ENCODE assay signal across 1 cellular context in the genomic region with DNA sequence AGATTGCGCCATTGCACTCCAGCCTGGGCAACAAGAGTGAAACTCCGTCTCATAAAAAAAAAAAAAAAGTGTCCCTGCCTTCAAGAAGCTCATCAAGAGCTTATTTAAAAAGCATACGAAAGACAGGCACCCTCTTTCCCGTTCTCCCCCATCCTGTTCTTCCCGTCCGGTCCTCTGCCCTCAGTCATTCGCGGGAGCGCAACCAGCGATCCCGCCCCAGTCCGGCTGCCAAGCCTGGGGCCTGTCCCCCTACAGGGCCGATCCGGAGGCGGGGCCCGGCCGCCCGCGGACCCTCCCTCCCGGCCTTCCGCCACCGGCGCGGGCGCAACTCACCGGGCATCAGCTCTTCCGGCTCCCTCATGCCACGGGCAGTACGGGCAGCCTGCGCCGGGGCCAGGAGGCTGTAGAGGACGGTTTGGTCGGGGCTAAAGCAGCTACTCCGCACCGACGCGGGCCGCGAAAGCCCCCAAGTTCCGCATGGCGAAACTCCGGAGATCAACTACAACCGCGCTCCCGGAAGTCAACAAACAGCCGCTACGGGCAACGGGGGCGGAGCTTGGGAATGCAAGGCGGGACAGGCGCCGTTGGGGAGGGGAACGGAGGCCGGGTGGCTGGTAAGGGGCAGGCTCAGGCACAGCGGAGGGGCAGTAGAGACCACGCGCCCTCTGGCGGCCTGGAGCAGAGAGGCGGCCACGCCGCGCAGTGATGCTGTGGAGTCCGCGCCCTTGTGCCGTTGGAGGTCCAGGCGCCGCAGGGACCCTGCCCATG.
TF ChIP-seq lines count a peak whose summit lies in the region.

A gene with protein sequence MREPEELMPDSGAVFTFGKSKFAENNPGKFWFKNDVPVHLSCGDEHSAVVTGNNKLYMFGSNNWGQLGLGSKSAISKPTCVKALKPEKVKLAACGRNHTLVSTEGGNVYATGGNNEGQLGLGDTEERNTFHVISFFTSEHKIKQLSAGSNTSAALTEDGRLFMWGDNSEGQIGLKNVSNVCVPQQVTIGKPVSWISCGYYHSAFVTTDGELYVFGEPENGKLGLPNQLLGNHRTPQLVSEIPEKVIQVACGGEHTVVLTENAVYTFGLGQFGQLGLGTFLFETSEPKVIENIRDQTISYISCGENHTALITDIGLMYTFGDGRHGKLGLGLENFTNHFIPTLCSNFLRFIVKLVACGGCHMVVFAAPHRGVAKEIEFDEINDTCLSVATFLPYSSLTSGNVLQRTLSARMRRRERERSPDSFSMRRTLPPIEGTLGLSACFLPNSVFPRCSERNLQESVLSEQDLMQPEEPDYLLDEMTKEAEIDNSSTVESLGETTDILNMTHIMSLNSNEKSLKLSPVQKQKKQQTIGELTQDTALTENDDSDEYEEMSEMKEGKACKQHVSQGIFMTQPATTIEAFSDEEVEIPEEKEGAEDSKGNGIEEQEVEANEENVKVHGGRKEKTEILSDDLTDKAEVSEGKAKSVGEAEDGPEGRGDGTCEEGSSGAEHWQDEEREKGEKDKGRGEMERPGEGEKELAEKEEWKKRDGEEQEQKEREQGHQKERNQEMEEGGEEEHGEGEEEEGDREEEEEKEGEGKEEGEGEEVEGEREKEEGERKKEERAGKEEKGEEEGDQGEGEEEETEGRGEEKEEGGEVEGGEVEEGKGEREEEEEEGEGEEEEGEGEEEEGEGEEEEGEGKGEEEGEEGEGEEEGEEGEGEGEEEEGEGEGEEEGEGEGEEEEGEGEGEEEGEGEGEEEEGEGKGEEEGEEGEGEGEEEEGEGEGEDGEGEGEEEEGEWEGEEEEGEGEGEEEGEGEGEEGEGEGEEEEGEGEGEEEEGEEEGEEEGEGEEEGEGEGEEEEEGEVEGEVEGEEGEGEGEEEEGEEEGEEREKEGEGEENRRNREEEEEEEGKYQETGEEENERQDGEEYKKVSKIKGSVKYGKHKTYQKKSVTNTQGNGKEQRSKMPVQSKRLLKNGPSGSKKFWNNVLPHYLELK (minus strand): TSS at position 503 of the 768 bp plus-strand sequence. CDS start 142 bp downstream, at position 361.

TF ChIP-seq in HepG2, 621 proteins besides CTCF, POLR2A, EP300 and RAD21 (continued from another document and continues in another):
- TF ChIP-seq, protein P1, sequence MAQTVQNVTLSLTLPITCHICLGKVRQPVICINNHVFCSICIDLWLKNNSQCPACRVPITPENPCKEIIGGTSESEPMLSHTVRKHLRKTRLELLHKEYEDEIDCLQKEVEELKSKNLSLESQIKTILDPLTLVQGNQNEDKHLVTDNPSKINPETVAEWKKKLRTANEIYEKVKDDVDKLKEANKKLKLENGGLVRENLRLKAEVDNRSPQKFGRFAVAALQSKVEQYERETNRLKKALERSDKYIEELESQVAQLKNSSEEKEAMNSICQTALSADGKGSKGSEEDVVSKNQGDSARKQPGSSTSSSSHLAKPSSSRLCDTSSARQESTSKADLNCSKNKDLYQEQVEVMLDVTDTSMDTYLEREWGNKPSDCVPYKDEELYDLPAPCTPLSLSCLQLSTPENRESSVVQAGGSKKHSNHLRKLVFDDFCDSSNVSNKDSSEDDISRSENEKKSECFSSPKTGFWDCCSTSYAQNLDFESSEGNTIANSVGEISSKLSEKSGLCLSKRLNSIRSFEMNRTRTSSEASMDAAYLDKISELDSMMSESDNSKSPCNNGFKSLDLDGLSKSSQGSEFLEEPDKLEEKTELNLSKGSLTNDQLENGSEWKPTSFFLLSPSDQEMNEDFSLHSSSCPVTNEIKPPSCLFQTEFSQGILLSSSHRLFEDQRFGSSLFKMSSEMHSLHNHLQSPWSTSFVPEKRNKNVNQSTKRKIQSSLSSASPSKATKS (CRISPR knock-in tag; IDR thresholded peaks at IDR 0.05): no peak
- TF ChIP-seq, protein P2, sequence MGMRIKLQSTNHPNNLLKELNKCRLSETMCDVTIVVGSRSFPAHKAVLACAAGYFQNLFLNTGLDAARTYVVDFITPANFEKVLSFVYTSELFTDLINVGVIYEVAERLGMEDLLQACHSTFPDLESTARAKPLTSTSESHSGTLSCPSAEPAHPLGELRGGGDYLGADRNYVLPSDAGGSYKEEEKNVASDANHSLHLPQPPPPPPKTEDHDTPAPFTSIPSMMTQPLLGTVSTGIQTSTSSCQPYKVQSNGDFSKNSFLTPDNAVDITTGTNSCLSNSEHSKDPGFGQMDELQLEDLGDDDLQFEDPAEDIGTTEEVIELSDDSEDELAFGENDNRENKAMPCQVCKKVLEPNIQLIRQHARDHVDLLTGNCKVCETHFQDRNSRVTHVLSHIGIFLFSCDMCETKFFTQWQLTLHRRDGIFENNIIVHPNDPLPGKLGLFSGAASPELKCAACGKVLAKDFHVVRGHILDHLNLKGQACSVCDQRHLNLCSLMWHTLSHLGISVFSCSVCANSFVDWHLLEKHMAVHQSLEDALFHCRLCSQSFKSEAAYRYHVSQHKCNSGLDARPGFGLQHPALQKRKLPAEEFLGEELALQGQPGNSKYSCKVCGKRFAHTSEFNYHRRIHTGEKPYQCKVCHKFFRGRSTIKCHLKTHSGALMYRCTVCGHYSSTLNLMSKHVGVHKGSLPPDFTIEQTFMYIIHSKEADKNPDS (CRISPR knock-in tag; IDR thresholded peaks at IDR 0.05): 0 out of 2 replicates have a peak, but pooled peaks have one; percentile 24
- TF ChIP-seq ZFYVE20 (CRISPR knock-in tag; IDR thresholded peaks at IDR 0.05; ENCODE audit: borderline replicate concordance, low read depth) (no peak), NFRKB (IDR thresholded peaks at IDR 0.05) (no peak), ZNF749 (CRISPR knock-in tag; IDR thresholded peaks at IDR 0.05; ENCODE audit: borderline replicate concordance) (no peak), ISL2 (CRISPR knock-in tag; IDR thresholded peaks at IDR 0.05) (peak; percentile 32; the same call in 1 of the 2 replicates), ZNF607 (CRISPR knock-in tag; IDR thresholded peaks at IDR 0.05; ENCODE audit: borderline replicate concordance) (peak; percentile 68; the same call in 1 of the 2 replicates), BORCS8-MEF2B (CRISPR knock-in tag; IDR thresholded peaks at IDR 0.05) (no peak; the same call in 1 of the 2 replicates), JUN (CRISPR knock-in tag; IDR thresholded peaks at IDR 0.05) (no peak), ZBTB38 (CRISPR knock-in tag; IDR thresholded peaks at IDR 0.05) (0 out of 2 replicates have a peak, but pooled peaks have one; percentile 20), ZNF234 (CRISPR knock-in tag; conservative IDR thresholded peaks at IDR 0.05) (no peak), PITX1 (CRISPR knock-in tag; IDR thresholded peaks at IDR 0.05) (peak; percentile 63; the same call in 1 of the 2 replicates), ZBTB7B (CRISPR knock-in tag; IDR thresholded peaks at IDR 0.05) (peak; percentile 28; the same call in 1 of the 2 replicates), RARA (CRISPR knock-in tag; IDR thresholded peaks at IDR 0.05) (0 out of 2 replicates have a peak, but pooled peaks have one; percentile 10), MEIS1 (CRISPR knock-in tag; IDR thresholded peaks at IDR 0.05; ENCODE audit: borderline replicate concordance) (peak; percentile 28; the same call in 1 of the 2 replicates), ZNF124 (CRISPR knock-in tag; IDR thresholded peaks at IDR 0.05) (no peak), SKI (IDR thresholded peaks at IDR 0.05; ENCODE audit: partially characterized antibody) (peak; percentile 11)
- TF ChIP-seq, protein P3, sequence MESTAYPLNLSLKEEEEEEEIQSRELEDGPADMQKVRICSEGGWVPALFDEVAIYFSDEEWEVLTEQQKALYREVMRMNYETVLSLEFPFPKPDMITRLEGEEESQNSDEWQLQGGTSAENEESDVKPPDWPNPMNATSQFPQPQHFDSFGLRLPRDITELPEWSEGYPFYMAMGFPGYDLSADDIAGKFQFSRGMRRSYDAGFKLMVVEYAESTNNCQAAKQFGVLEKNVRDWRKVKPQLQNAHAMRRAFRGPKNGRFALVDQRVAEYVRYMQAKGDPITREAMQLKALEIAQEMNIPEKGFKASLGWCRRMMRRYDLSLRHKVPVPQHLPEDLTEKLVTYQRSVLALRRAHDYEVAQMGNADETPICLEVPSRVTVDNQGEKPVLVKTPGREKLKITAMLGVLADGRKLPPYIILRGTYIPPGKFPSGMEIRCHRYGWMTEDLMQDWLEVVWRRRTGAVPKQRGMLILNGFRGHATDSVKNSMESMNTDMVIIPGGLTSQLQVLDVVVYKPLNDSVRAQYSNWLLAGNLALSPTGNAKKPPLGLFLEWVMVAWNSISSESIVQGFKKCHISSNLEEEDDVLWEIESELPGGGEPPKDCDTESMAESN (CRISPR knock-in tag; conservative IDR thresholded peaks at IDR 0.05): peak; percentile 52
- TF ChIP-seq, protein P4, sequence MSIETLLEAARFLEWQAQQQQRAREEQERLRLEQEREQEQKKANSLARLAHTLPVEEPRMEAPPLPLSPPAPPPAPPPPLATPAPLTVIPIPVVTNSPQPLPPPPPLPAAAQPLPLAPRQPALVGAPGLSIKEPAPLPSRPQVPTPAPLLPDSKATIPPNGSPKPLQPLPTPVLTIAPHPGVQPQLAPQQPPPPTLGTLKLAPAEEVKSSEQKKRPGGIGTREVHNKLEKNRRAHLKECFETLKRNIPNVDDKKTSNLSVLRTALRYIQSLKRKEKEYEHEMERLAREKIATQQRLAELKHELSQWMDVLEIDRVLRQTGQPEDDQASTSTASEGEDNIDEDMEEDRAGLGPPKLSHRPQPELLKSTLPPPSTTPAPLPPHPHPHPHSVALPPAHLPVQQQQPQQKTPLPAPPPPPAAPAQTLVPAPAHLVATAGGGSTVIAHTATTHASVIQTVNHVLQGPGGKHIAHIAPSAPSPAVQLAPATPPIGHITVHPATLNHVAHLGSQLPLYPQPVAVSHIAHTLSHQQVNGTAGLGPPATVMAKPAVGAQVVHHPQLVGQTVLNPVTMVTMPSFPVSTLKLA (IDR thresholded peaks at IDR 0.05): peak; percentile 50
- TF ChIP-seq, protein P5, sequence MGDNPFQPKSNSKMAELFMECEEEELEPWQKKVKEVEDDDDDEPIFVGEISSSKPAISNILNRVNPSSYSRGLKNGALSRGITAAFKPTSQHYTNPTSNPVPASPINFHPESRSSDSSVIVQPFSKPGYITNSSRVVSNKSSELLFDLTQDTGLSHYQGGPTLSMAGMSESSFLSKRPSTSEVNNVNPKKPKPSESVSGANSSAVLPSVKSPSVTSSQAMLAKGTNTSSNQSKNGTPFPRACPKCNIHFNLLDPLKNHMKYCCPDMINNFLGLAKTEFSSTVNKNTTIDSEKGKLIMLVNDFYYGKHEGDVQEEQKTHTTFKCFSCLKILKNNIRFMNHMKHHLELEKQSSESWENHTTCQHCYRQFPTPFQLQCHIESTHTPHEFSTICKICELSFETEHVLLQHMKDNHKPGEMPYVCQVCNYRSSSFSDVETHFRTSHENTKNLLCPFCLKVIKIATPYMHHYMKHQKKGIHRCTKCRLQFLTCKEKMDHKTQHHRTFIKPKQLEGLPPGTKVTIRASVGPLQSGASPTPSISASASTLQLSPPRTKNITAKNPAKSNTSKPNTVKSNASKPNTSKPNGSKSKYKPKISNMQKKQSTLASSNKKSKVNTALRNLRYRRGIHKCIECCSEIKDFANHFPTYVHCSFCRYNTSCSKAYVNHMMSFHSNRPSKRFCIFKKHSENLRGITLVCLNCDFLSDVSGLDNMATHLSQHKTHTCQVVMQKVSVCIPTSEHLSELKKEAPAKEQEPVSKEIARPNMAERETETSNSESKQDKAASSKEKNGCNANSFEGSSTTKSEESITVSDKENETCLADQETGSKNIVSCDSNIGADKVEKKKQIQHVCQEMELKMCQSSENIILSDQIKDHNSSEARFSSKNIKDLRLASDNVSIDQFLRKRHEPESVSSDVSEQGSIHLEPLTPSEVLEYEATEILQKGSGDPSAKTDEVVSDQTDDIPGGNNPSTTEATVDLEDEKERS (CRISPR knock-in tag; IDR thresholded peaks at IDR 0.05): no peak
- TF ChIP-seq, protein P6, sequence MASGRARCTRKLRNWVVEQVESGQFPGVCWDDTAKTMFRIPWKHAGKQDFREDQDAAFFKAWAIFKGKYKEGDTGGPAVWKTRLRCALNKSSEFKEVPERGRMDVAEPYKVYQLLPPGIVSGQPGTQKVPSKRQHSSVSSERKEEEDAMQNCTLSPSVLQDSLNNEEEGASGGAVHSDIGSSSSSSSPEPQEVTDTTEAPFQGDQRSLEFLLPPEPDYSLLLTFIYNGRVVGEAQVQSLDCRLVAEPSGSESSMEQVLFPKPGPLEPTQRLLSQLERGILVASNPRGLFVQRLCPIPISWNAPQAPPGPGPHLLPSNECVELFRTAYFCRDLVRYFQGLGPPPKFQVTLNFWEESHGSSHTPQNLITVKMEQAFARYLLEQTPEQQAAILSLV (CRISPR knock-in tag; IDR thresholded peaks at IDR 0.05; ENCODE audit: borderline replicate concordance): 0 out of 2 replicates have a peak, but pooled peaks have one; percentile 24
- TF ChIP-seq, protein P7, sequence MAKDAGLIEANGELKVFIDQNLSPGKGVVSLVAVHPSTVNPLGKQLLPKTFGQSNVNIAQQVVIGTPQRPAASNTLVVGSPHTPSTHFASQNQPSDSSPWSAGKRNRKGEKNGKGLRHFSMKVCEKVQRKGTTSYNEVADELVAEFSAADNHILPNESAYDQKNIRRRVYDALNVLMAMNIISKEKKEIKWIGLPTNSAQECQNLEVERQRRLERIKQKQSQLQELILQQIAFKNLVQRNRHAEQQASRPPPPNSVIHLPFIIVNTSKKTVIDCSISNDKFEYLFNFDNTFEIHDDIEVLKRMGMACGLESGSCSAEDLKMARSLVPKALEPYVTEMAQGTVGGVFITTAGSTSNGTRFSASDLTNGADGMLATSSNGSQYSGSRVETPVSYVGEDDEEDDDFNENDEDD (CRISPR knock-in tag; IDR thresholded peaks at IDR 0.05; ENCODE audit: borderline replicate concordance): peak; percentile 47; the same call in 1 of the 2 replicates
- TF ChIP-seq, protein P8, sequence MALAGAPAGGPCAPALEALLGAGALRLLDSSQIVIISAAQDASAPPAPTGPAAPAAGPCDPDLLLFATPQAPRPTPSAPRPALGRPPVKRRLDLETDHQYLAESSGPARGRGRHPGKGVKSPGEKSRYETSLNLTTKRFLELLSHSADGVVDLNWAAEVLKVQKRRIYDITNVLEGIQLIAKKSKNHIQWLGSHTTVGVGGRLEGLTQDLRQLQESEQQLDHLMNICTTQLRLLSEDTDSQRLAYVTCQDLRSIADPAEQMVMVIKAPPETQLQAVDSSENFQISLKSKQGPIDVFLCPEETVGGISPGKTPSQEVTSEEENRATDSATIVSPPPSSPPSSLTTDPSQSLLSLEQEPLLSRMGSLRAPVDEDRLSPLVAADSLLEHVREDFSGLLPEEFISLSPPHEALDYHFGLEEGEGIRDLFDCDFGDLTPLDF (CRISPR knock-in tag; IDR thresholded peaks at IDR 0.05): 0 out of 2 replicates have a peak, but pooled peaks have one; percentile 52
- TF ChIP-seq, protein P9, sequence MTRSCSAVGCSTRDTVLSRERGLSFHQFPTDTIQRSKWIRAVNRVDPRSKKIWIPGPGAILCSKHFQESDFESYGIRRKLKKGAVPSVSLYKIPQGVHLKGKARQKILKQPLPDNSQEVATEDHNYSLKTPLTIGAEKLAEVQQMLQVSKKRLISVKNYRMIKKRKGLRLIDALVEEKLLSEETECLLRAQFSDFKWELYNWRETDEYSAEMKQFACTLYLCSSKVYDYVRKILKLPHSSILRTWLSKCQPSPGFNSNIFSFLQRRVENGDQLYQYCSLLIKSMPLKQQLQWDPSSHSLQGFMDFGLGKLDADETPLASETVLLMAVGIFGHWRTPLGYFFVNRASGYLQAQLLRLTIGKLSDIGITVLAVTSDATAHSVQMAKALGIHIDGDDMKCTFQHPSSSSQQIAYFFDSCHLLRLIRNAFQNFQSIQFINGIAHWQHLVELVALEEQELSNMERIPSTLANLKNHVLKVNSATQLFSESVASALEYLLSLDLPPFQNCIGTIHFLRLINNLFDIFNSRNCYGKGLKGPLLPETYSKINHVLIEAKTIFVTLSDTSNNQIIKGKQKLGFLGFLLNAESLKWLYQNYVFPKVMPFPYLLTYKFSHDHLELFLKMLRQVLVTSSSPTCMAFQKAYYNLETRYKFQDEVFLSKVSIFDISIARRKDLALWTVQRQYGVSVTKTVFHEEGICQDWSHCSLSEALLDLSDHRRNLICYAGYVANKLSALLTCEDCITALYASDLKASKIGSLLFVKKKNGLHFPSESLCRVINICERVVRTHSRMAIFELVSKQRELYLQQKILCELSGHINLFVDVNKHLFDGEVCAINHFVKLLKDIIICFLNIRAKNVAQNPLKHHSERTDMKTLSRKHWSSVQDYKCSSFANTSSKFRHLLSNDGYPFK (CRISPR knock-in tag; IDR thresholded peaks at IDR 0.05; ENCODE audit: borderline replicate concordance): peak; percentile 62; the same call in 1 of the 2 replicates
